In genomic region chr3:177338697-177339219, GRCh38 we compare ENCODE assay signal across 8 cellular contexts.
DNase-seq lines count a peak whose midpoint lies in the region; ATAC-seq and TF ChIP-seq lines count a peak whose summit lies in the region.

No MANE protein-coding gene starts in this region.

- intact Hi-C loops in left colon (cut with DNase I, micrococcal nuclease): no loop called here

- H3K4me1 Mint-ChIP-seq in stimulated activated naive CD8-positive, alpha-beta T cell treated with anti-CD3 and anti-CD28 coated beads, Interleukin-15, amount 100 ng/mL, for 72 hours: peaks cover 72% of the 10 kb centered on the region

- ATAC-seq in HG02759 (IDR thresholded peaks at IDR 0.05; ENCODE audit: unreplicated experiment): peak; percentile 33
- peak; percentile 35; the same call in 2 of the 3 replicates for ATAC-seq in RWPE2 (ENCODE audit: low read depth)
- peak; percentile 82 for ATAC-seq in left colon
- no peak for ATAC-seq in stimulated activated naive CD8-positive, alpha-beta T cell treated with anti-CD3 and anti-CD28 coated beads, Interleukin-15, amount 100 ng/mL, for 72 hours

- H3K4me3 ChIP-seq in RWPE2 (ENCODE audit: severe bottlenecking): no peak overlapping the region

- DNase-seq in COLO829 (ENCODE audit: low spot score): peak; percentile 88
- no peak for DNase-seq in RWPE2 (ENCODE audit: low spot score)
- DNase-seq in left colon: peak in 1 of 2 donors; percentile 51
- DNase-seq in stimulated activated CD4-positive, alpha-beta T cell treated with anti-CD3 and anti-CD28 coated beads, Interleukin-12 subunit alpha, Interleukin-12 subunit beta, amount 100 ng/mL, for 4 hours: no peak
- no peak for DNase-seq in NCI-H446 (lab: John Stamatoyannopoulos, UW)
- no peak for DNase-seq in stimulated activated naive CD8-positive, alpha-beta T cell treated with anti-CD3 and anti-CD28 coated beads, Interleukin-15, amount 100 ng/mL, for 72 hours
- DNase-seq in SK-N-DZ (ENCODE audit: low spot score): no peak

- H3K27ac ChIP-seq in RWPE2 (ENCODE audit: poor library complexity, severe bottlenecking): peak overlapping the region; percentile 32

- no peak overlapping the region for H3K4me3 Mint-ChIP-seq in stimulated activated naive CD8-positive, alpha-beta T cell treated with anti-CD3 and anti-CD28 coated beads, Interleukin-15, amount 100 ng/mL, for 72 hours

- peaks cover 2% of the 10 kb centered on the region for H3K9me3 ChIP-seq in RWPE2 (ENCODE audit: severe bottlenecking)

- no peaks in the 10 kb centered on the region for H3K27me3 ChIP-seq in RWPE2 (ENCODE audit: insufficient read depth, poor library complexity, severe bottlenecking)

- no peak for TF ChIP-seq CTCF in RWPE2 (IDR thresholded peaks at IDR 0.05; ENCODE audit: poor library complexity, severe bottlenecking)

- no peaks in the 10 kb centered on the region for H3K9me3 Mint-ChIP-seq in stimulated activated naive CD8-positive, alpha-beta T cell treated with anti-CD3 and anti-CD28 coated beads, Interleukin-15, amount 100 ng/mL, for 72 hours

- H3K36me3 ChIP-seq in RWPE2 (ENCODE audit: low read depth): no peaks in the 10 kb centered on the region

- peak overlapping the region in 1 of 2 donors; percentile 34 for H3K27ac Mint-ChIP-seq in stimulated activated naive CD8-positive, alpha-beta T cell treated with anti-CD3 and anti-CD28 coated beads, Interleukin-15, amount 100 ng/mL, for 72 hours

- H3K27me3 Mint-ChIP-seq in stimulated activated naive CD8-positive, alpha-beta T cell treated with anti-CD3 and anti-CD28 coated beads, Interleukin-15, amount 100 ng/mL, for 72 hours: no peaks in the 10 kb centered on the region

- peaks cover 24% of the 10 kb centered on the region for H3K4me1 ChIP-seq in RWPE2 (ENCODE audit: insufficient read depth, poor library complexity, severe bottlenecking)
